17 cellular contexts compared by ENCODE assay signal in the genomic region with DNA sequence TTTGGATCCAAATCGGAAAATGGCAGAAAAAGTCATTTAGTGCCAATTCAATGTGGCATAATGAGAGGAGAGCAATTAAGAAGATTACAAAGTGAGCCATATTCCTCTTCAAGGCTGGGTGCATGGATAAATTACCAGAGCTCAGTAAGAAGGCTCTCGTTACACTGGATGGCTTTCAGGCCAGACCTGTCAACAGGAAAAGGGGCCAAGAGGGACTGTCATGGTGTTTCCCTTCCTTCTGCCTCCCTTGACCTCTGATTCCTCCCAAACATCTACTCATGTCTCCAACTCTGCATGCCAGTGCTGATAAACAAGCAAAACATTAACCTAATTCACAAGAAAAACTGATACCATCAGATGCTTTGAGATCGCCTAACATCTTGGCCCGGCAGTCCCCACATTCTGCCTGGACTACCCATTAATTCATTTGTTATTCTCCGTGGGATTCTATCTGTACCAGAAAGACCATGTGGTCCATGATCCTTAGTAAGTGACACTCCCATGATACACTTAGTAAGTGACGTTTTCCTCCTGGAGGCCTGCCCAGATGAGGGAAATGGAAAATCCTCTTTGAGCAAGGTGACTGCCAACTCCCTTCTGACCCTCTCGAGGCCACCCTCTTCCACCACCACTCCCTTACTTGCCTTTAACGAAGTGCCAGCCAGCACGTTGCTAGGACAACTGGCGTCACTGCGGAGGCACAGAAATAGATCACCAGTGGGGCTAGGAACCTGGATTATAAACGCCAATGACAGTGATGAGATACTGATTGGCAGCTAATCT.
DNase-seq lines count a peak whose midpoint lies in the region; ATAC-seq, FAIRE-seq and TF ChIP-seq lines count a peak whose summit lies in the region.
"Had no signal": no experiment of that assay in that cellular context is flagged by ENCODE, and none has a peak within 500 bp of the region (broad histone marks: within the 10 kb centered on the region; RNA-seq: fewer than 3 reads in every experiment).

No MANE protein-coding gene starts in this region.

- H3K18ac ChIP-seq in mesendoderm (ENCODE audit: low read length), result no peak overlapping the region

- H3K27ac Mint-ChIP-seq in CD4-positive, alpha-beta memory T cell, result peak overlapping the region; percentile 12 to 95 (median 48)
- H3K27ac Mint-ChIP-seq in IgD-negative memory B cell, result peak overlapping the region in 2 of 3 donors; percentile 57 to 61
- H3K27ac Mint-ChIP-seq: GM23338, type B pancreatic cell had no signal

- no peak for FAIRE-seq in endothelial cell of umbilical vein (lab: Jason Lieb, UNC)
- FAIRE-seq: colon, TTC549 had no signal

- CTCF ChIA-PET in CD4-positive, alpha-beta memory T cell (lab: Charles Lee; ENCODE audit: partially characterized antibody), result interaction anchor here (1.1 kb wide), 1 partner anchor 68 kb away, joined by 3 read pairs; no protein-coding TSS in a partner anchor
- CTCF ChIA-PET in endothelial cell of umbilical vein (lab: Charles Lee), result no interaction called here

- H2AK5ac ChIP-seq in mesendoderm (ENCODE audit: low read length), result no peak overlapping the region

- H3K27ac ChIP-seq in CD4-positive, alpha-beta memory T cell (ENCODE audit: low read depth, low read length), result no peak overlapping the region
- H3K27ac ChIP-seq in endothelial cell of umbilical vein (ENCODE audit: insufficient read depth, low read depth, low read length) (no peak overlapping the region), mesendoderm (ENCODE audit: low read depth, low read length) (no peak overlapping the region)
- H3K27ac ChIP-seq: right lobe of liver, SJCRH30 had no signal

- no peaks in the 10 kb centered on the region for H4K20me1 ChIP-seq in endothelial cell of umbilical vein (replicated peaks; ENCODE audit: control insufficient read depth, extremely low read depth, insufficient read depth, low read length)

- H3K4me1 Mint-ChIP-seq in CD4-positive, alpha-beta memory T cell, result peaks cover 60 to 86% (median 72%) of the 10 kb centered on the region in 4 donors
- H3K4me1 Mint-ChIP-seq in IgD-negative memory B cell, result peaks cover 34 to 56% (median 40%) of the 10 kb centered on the region in 3 donors
- H3K4me1 Mint-ChIP-seq: GM23338 had no signal

- H4K5ac ChIP-seq in mesendoderm (ENCODE audit: low read length), result no peak overlapping the region

- H3K9me3 ChIP-seq in CD4-positive, alpha-beta memory T cell (ENCODE audit: control insufficient read depth in 1 of 2, low read length in 2 of 2), result no peaks in the 10 kb centered on the region
- no peaks in the 10 kb centered on the region for H3K9me3 ChIP-seq in endothelial cell of umbilical vein (replicated peaks; ENCODE audit: control insufficient read depth, insufficient read depth, low read length)
- H3K9me3 ChIP-seq: MG63, right lobe of liver, SJCRH30 had no signal

- no TSS peak for BruUV-seq in endothelial cell of umbilical vein (replicated peaks; lab: Mats Ljungman, UMichigan)

- H3K79me2 ChIP-seq in endothelial cell of umbilical vein (ENCODE audit: control insufficient read depth, insufficient read depth, low read length) (no peaks in the 10 kb centered on the region), mesendoderm (ENCODE audit: control insufficient read depth, insufficient read depth, low read length) (no peaks in the 10 kb centered on the region)

- ATAC-seq in HG02884 (IDR thresholded peaks at IDR 0.05; ENCODE audit: unreplicated experiment) (no peak), HG03457 (IDR thresholded peaks at IDR 0.05; ENCODE audit: unreplicated experiment) (no peak)
- ATAC-seq: CD8-positive, alpha-beta T cell; GM23338 had no signal

- no peaks in the 10 kb centered on the region for H3K36me3 ChIP-seq in CD4-positive, alpha-beta memory T cell (ENCODE audit: insufficient read depth, low read length)
- H3K36me3 ChIP-seq in endothelial cell of umbilical vein (ENCODE audit: control insufficient read depth in 2 of 2, extremely low read depth in 1 of 2, insufficient read depth in 2 of 2, low read length in 2 of 2), result peaks cover 0 to 1% of the 10 kb centered on the region in 2 experiments
- no peaks in the 10 kb centered on the region for H3K36me3 ChIP-seq in mesendoderm (ENCODE audit: control insufficient read depth, insufficient read depth, low read length)
- H3K36me3 ChIP-seq: MG63, right lobe of liver, SJCRH30 had no signal

- H3K36me3 Mint-ChIP-seq in CD4-positive, alpha-beta memory T cell, result peaks cover 32 to 42% of the 10 kb centered on the region in 2 donors
- H3K36me3 Mint-ChIP-seq in IgD-negative memory B cell, result no peaks in the 10 kb centered on the region

- no peak overlapping the region for H3K56ac ChIP-seq in mesendoderm (ENCODE audit: low read length)

- POLR2A ChIA-PET in CD4-positive, alpha-beta memory T cell (lab: Charles Lee; ENCODE audit: partially characterized antibody), result interaction anchor here (1.5 kb wide), 1 partner anchor 285 kb away, joined by 3 read pairs; no protein-coding TSS in a partner anchor
- POLR2A ChIA-PET in endothelial cell of umbilical vein (lab: Charles Lee), result no interaction called here

- no CpG with 5 or more reads among the region's 12 CpGs for WGBS in mesendoderm (ENCODE audit: extremely low coverage, insufficient coverage, low lambda C conversion rate)

- peaks cover 0 to 5% (median 0%) of the 10 kb centered on the region in 8 donors for H3K9me3 Mint-ChIP-seq in CD4-positive, alpha-beta memory T cell
- H3K9me3 Mint-ChIP-seq in IgD-negative memory B cell, result no peaks in the 10 kb centered on the region

- peak overlapping the region in 2 of 8 donors; percentile 6 to 19 for H3K4me3 Mint-ChIP-seq in CD4-positive, alpha-beta memory T cell
- peak overlapping the region in 1 of 4 donors; percentile 75 for H3K4me3 Mint-ChIP-seq in IgD-negative memory B cell
- H3K4me3 Mint-ChIP-seq: CD8-positive, alpha-beta T cell; GM23338; type B pancreatic cell had no signal

- no peak for TF ChIP-seq POLR2A in endothelial cell of umbilical vein (IDR thresholded peaks at IDR 0.05; ENCODE audit: low read depth, low read length)

- H3K9ac ChIP-seq in endothelial cell of umbilical vein (replicated peaks; ENCODE audit: extremely low read depth, insufficient read depth, low read length), result no peak overlapping the region
- no peak overlapping the region for H3K9ac ChIP-seq in mesendoderm (ENCODE audit: low read length)

- H3K79me1 ChIP-seq in mesendoderm (ENCODE audit: low read length), result no peaks in the 10 kb centered on the region

- dilution Hi-C loops in endothelial cell of umbilical vein (cut with MboI; ENCODE audit: extremely low pct_ligation_motif_present, low sequenced_read_pairs), result no loop called here

- no peak overlapping the region for H2BK5ac ChIP-seq in mesendoderm (ENCODE audit: low read length)

- no peak for TF ChIP-seq CTCF in endothelial cell of umbilical vein (IDR thresholded peaks at IDR 0.05; ENCODE audit: extremely low read depth in 1 of 2, insufficient read depth in 1 of 2, low read depth in 1 of 2, low read length in 2 of 2)

- peaks cover 71% of the 10 kb centered on the region for H3K4me1 ChIP-seq in CD4-positive, alpha-beta memory T cell (ENCODE audit: insufficient read depth, low read length)
- H3K4me1 ChIP-seq in endothelial cell of umbilical vein (ENCODE audit: control insufficient read depth, extremely low read depth, insufficient read depth, low read length) (peaks cover under 1% of the 10 kb centered on the region), mesendoderm (ENCODE audit: control insufficient read depth, low read depth, low read length) (no peaks in the 10 kb centered on the region)
- H3K4me1 ChIP-seq: SJCRH30 had no signal

- no peak overlapping the region for H2BK15ac ChIP-seq in mesendoderm (replicated peaks; ENCODE audit: low read depth)

- H3K9me1 ChIP-seq in endothelial cell of umbilical vein (replicated peaks; ENCODE audit: control insufficient read depth, extremely low read depth, insufficient read depth, low read length), result no peaks in the 10 kb centered on the region

- DNase-seq in CD4-positive, alpha-beta memory T cell, result no peak
- DNase-seq in endothelial cell of umbilical vein (ENCODE audit: low read depth, low spot score) (peak; percentile 36), mesendoderm (peak; percentile 25), epidermal melanocyte (ENCODE audit: insufficient read length, low spot score) (no peak)
- DNase-seq: CD8-positive, alpha-beta T cell; MG63; NCI-H2107; right lobe of liver; SJCRH30; stimulated activated CD4-positive, alpha-beta T cell treated with anti-CD3 and anti-CD28 coated beads, Interleukin-2, amount 100 ng/mL, for 48 hours had no signal

- H2AFZ ChIP-seq in endothelial cell of umbilical vein (ENCODE audit: low read depth, low read length), result no peak overlapping the region
- H2AFZ ChIP-seq: GM23338 had no signal

- no peak overlapping the region for H3K4me2 ChIP-seq in endothelial cell of umbilical vein (ENCODE audit: insufficient read depth, low read length)
- H3K4me2 ChIP-seq in mesendoderm (ENCODE audit: low read length), result no peak overlapping the region
- H3K4me2 ChIP-seq: GM23338 had no signal

- H2BK120ac ChIP-seq in mesendoderm (ENCODE audit: low read depth, low read length), result no peak overlapping the region

- no peak overlapping the region for H3K4ac ChIP-seq in mesendoderm (ENCODE audit: low read depth, low read length)

- no peak overlapping the region for H3K23ac ChIP-seq in mesendoderm (ENCODE audit: low read length)

- no peaks in the 10 kb centered on the region for H3K27me3 ChIP-seq in CD4-positive, alpha-beta memory T cell (ENCODE audit: insufficient read depth, low read length)
- H3K27me3 ChIP-seq in endothelial cell of umbilical vein (ENCODE audit: control insufficient read depth in 2 of 2, insufficient read depth in 2 of 2, low read length in 2 of 2) (no peaks in the 10 kb centered on the region), mesendoderm (ENCODE audit: insufficient read depth, low read length, poor library complexity) (no peaks in the 10 kb centered on the region)
- H3K27me3 ChIP-seq: MG63, right lobe of liver, SJCRH30 had no signal

- H3K27me3 Mint-ChIP-seq in CD4-positive, alpha-beta memory T cell, result peaks cover 0 to 3% of the 10 kb centered on the region in 2 donors
- peaks cover 5% of the 10 kb centered on the region for H3K27me3 Mint-ChIP-seq in IgD-negative memory B cell
- H3K27me3 Mint-ChIP-seq: type B pancreatic cell had no signal

- no peak overlapping the region for H3K4me3 ChIP-seq in CD4-positive, alpha-beta memory T cell (ENCODE audit: low read length in 2 of 2)
- H3K4me3 ChIP-seq in endothelial cell of umbilical vein (replicated peaks in 1 of 3; ENCODE audit: insufficient read depth in 1 of 3, low read depth in 1 of 3, low read length in 3 of 3) (no peak overlapping the region), mesendoderm (ENCODE audit: low read length) (no peak overlapping the region)
- H3K4me3 ChIP-seq: GM23338, MG63, right lobe of liver, SJCRH30 had no signal

- intact Hi-C loops in CD4-positive, alpha-beta memory T cell (cut with micrococcal nuclease), result no loop called here
- intact Hi-C loops in endothelial cell of umbilical vein (cut with micrococcal nuclease), result no loop called here

- H4K8ac ChIP-seq in mesendoderm (ENCODE audit: low read depth, low read length), result no peak overlapping the region

TF ChIP-seq in endothelial cell of umbilical vein, 7 proteins besides CTCF, POLR2A, EP300 and RAD21 (continues in another document):
- TF ChIP-seq FOS (IDR thresholded peaks at IDR 0.05; ENCODE audit: borderline replicate concordance, insufficient read depth, low read length) (no peak), POLR2AphosphoS5 (IDR thresholded peaks at IDR 0.05; ENCODE audit: insufficient read depth, low read depth, low read length) (no peak), MYC (IDR thresholded peaks at IDR 0.05; ENCODE audit: low read depth, low read length) (no peak)

Comparison
In these comparisons a context has a peak if more than half of its experiments do, and no peak if none do; other contexts are left out.
1. DNase-seq: peak in endothelial cell of umbilical vein (single experiment) and mesendoderm (single experiment); none in CD4-positive, alpha-beta memory T cell (0 of 5) and epidermal melanocyte (single experiment).